ENCODE assay signal across 18 cellular contexts in the genomic region with DNA sequence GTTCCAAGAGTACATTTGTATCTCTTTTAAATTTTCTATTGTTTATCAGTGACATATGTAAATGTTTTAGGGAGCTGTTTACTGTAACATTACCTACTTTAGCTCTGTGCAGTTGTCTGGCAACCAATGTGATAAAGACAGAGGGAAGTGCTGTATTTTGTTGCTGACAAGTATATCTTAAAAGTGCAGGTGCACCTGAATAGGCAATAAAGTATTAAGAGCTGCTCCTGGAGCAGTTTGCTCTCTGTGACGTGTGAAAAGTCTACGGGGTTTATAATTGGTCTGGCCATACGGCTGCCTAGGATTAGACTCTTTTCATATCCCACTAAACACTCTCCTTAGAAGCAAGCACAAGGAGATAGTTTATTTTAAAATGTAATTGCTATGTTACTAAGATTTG.
DNase-seq lines count a peak whose midpoint lies in the region; ATAC-seq, FAIRE-seq and TF ChIP-seq lines count a peak whose summit lies in the region.
"Had no signal": no experiment of that assay in that cellular context is flagged by ENCODE, and none has a peak within 500 bp of the region (broad histone marks: within the 10 kb centered on the region; RNA-seq: fewer than 3 reads in every experiment).

No MANE protein-coding gene starts in this region.

- TF ChIP-seq POLR2A in A549 (IDR thresholded peaks at IDR 0.05; ENCODE audit: low read length): no peak

- WGBS in A549 (ENCODE audit: missing lambda C conversion rate): 97% methylated on average over 3 of the region's 3 CpGs

- H3K36me3 Mint-ChIP-seq in activated T-helper 17 cell treated with anti-CD3 and anti-CD28 coated beads, Interleukin-2, amount 50 U/mL, for 72 hours (ENCODE audit: low read depth): peaks cover 17% of the 10 kb centered on the region

- H3K27ac ChIP-seq in A549 (no peak overlapping the region), HUES48 (ENCODE audit: low read depth, low read length) (peak overlapping the region; percentile 89)

- no peaks in the 10 kb centered on the region for H3K27me3 ChIP-seq in HUES48 (ENCODE audit: control insufficient read depth, insufficient read depth, low read length)
- H3K27me3 ChIP-seq: MG63 had no signal

- TF ChIP-seq CTCF in A549 (IDR thresholded peaks at IDR 0.05): no peak

- FAIRE-seq in A549 (lab: Jason Lieb, UNC): peak; percentile 43
- FAIRE-seq: GM12892 had no signal

- no peaks in the 10 kb centered on the region for H3K27me3 Mint-ChIP-seq in activated T-helper 17 cell treated with anti-CD3 and anti-CD28 coated beads, Interleukin-2, amount 50 U/mL, for 72 hours

- no peaks in the 10 kb centered on the region for H3K36me3 ChIP-seq in HUES48 (ENCODE audit: control insufficient read depth, insufficient read depth, low read length)

- POLR2A ChIA-PET in A549 (lab: Yijun Ruan, JAX): no interaction called here

- peaks cover 70% of the 10 kb centered on the region for H3K9me3 ChIP-seq in A549
- peaks cover 15% of the 10 kb centered on the region for H3K9me3 ChIP-seq in HUES48 (ENCODE audit: control insufficient read depth, insufficient read depth, low read length)

- CTCF ChIA-PET in A549 (lab: Yijun Ruan, JAX): interaction anchor here (1.0 to 1.7 kb wide), 5 partner anchors 9 to 387 kb away, joined by 3 to 6 read pairs (median 4); no protein-coding TSS in a partner anchor

- peaks cover 11% of the 10 kb centered on the region for H3K9me3 Mint-ChIP-seq in activated T-helper 17 cell treated with anti-CD3 and anti-CD28 coated beads, Interleukin-2, amount 50 U/mL, for 72 hours

- H3K4me3 ChIP-seq in A549: no peak overlapping the region
- H3K4me3 ChIP-seq in HUES48 (ENCODE audit: low read depth, low read length): peak overlapping the region; percentile 38; the same call in 1 of the 2 replicates
- H3K4me3 ChIP-seq: MG63 had no signal

- no peak overlapping the region for H3K4me2 ChIP-seq in A549

- ATAC-seq in A549 (no peak), left colon (peak; percentile 76), HG03045 (IDR thresholded peaks at IDR 0.05; ENCODE audit: unreplicated experiment) (no peak)
- ATAC-seq in activated T-helper 17 cell treated with anti-CD3 and anti-CD28 coated beads, Interleukin-2, amount 50 U/mL, for 72 hours (replicated peaks): no peak

- intact Hi-C loops in left colon (cut with DNase I, micrococcal nuclease): no loop called here

- H3K4me1 ChIP-seq in A549 (peaks cover 21% of the 10 kb centered on the region), HUES48 (ENCODE audit: control insufficient read depth, insufficient read depth, low read length) (peaks cover 67% of the 10 kb centered on the region)

- no peak overlapping the region for H3K9ac ChIP-seq in HUES48 (ENCODE audit: low read depth, low read length)

- DNase-seq in A549 (ENCODE audit: low read depth in 1 of 2, low spot score in 1 of 2) (no peak), NCI-H774 (lab: John Stamatoyannopoulos, UW) (peak; percentile 24), left colon (no peak), GOT3 (lab: John Stamatoyannopoulos, UW) (no peak)
- DNase-seq: C1 segment of cervical spinal cord; HFFc6; IMR-90; Karpas-422; MG63; NCI-H1092; NCI-H2029 treated with DMSO at 0.1 percent for 48 hours; NCI-H524; NK-92 treated with Interleukin-12 subunit alpha and Interleukin-12 subunit beta, amount 100 ng/mL, for 24 hours; SHP77 treated with DMSO at 0.1 percent for 48 hours had no signal

- TF ChIP-seq RAD21 in A549 (conservative IDR thresholded peaks at IDR 0.05 in 1 of 2, IDR thresholded peaks at IDR 0.05 in 1 of 2): no peak

- no peaks in the 10 kb centered on the region for H3K4me1 Mint-ChIP-seq in activated T-helper 17 cell treated with anti-CD3 and anti-CD28 coated beads, Interleukin-2, amount 50 U/mL, for 72 hours

- no peak for TF ChIP-seq EP300 in A549 (IDR thresholded peaks at IDR 0.05)

- H3K4me3 Mint-ChIP-seq in activated T-helper 17 cell treated with anti-CD3 and anti-CD28 coated beads, Interleukin-2, amount 50 U/mL, for 72 hours: no peak overlapping the region
- H3K4me3 Mint-ChIP-seq: HFFc6 had no signal

- H3K27ac Mint-ChIP-seq in activated T-helper 17 cell treated with anti-CD3 and anti-CD28 coated beads, Interleukin-2, amount 50 U/mL, for 72 hours: no peak overlapping the region
- H3K27ac Mint-ChIP-seq: HFFc6 had no signal

TF ChIP-seq in A549, 52 proteins besides CTCF, POLR2A, EP300 and RAD21:
- TF ChIP-seq HES2 (IDR thresholded peaks at IDR 0.05) (no peak), CHD2 (IDR thresholded peaks at IDR 0.05; ENCODE audit: low read length, partially characterized antibody) (no peak), SMC3 (IDR thresholded peaks at IDR 0.05) (no peak), RARB (CRISPR knock-in tag; IDR thresholded peaks at IDR 0.05) (no peak), PHF8 (IDR thresholded peaks at IDR 0.05; ENCODE audit: borderline replicate concordance, low read depth) (no peak), CHD4 (IDR thresholded peaks at IDR 0.05; ENCODE audit: borderline replicate concordance) (no peak), JUN (IDR thresholded peaks at IDR 0.05) (no peak), KDM1A (IDR thresholded peaks at IDR 0.05; ENCODE audit: low read depth) (no peak), KDM5A (IDR thresholded peaks at IDR 0.05) (no peak), HOXB5 (CRISPR knock-in tag; IDR thresholded peaks at IDR 0.05) (no peak), RNF2 (IDR thresholded peaks at IDR 0.05; ENCODE audit: borderline replicate concordance, low read depth) (no peak), TFCP2L1 (CRISPR knock-in tag; IDR thresholded peaks at IDR 0.05) (no peak), HMGXB4 (CRISPR knock-in tag; IDR thresholded peaks at IDR 0.05; ENCODE audit: borderline replicate concordance) (no peak), ZC3H11A (IDR thresholded peaks at IDR 0.05) (no peak), NPAS2 (CRISPR knock-in tag; IDR thresholded peaks at IDR 0.05; ENCODE audit: borderline replicate concordance) (no peak)
- TF ChIP-seq, protein P1, sequence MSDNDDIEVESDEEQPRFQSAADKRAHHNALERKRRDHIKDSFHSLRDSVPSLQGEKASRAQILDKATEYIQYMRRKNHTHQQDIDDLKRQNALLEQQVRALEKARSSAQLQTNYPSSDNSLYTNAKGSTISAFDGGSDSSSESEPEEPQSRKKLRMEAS (IDR thresholded peaks at IDR 0.05): no peak
- TF ChIP-seq, protein P2, sequence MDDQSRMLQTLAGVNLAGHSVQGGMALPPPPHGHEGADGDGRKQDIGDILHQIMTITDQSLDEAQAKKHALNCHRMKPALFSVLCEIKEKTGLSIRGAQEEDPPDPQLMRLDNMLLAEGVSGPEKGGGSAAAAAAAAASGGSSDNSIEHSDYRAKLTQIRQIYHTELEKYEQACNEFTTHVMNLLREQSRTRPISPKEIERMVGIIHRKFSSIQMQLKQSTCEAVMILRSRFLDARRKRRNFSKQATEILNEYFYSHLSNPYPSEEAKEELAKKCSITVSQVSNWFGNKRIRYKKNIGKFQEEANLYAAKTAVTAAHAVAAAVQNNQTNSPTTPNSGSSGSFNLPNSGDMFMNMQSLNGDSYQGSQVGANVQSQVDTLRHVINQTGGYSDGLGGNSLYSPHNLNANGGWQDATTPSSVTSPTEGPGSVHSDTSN (IDR thresholded peaks at IDR 0.05): no peak
- TF ChIP-seq, protein P3, sequence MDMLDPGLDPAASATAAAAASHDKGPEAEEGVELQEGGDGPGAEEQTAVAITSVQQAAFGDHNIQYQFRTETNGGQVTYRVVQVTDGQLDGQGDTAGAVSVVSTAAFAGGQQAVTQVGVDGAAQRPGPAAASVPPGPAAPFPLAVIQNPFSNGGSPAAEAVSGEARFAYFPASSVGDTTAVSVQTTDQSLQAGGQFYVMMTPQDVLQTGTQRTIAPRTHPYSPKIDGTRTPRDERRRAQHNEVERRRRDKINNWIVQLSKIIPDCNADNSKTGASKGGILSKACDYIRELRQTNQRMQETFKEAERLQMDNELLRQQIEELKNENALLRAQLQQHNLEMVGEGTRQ (IDR thresholded peaks at IDR 0.05): no peak
TF ChIP-seq in A549: peak in this region for 0.
